In genomic region chr2:204842731-204843490, GRCh38 we compare ENCODE assay signal across 9 cellular contexts.
DNase-seq lines count a peak whose midpoint lies in the region; ATAC-seq lines count a peak whose summit lies in the region.
"Had no signal": no experiment of that assay in that cellular context is flagged by ENCODE, and none has a peak within 500 bp of the region (broad histone marks: within the 10 kb centered on the region; RNA-seq: fewer than 3 reads in every experiment).

No MANE protein-coding gene starts in this region.

- H3K36me3 Mint-ChIP-seq in activated CD4-positive, alpha-beta T cell treated with anti-CD3 and anti-CD28 coated beads, Interleukin-2, amount 10 ng/mL, durations not matched to agents 24 days and 14 days (ENCODE audit: low read depth), result no peaks in the 10 kb centered on the region
- H3K36me3 Mint-ChIP-seq: CD4-positive, alpha-beta memory T cell had no signal

- H3K27ac Mint-ChIP-seq in activated CD4-positive, alpha-beta T cell treated with anti-CD3 and anti-CD28 coated beads, Interleukin-2, amount 10 ng/mL, durations not matched to agents 24 days and 14 days, result no peak overlapping the region

- H3K9me3 ChIP-seq in HAP-1, result no peaks in the 10 kb centered on the region

- no peak overlapping the region for H3K4me3 ChIP-seq in HAP-1

- no peak for ATAC-seq in HG03139 (IDR thresholded peaks at IDR 0.05; ENCODE audit: unreplicated experiment)

- H3K27me3 ChIP-seq in HAP-1 (ENCODE audit: low read depth), result no peaks in the 10 kb centered on the region

- intact Hi-C loops in activated CD4-positive, alpha-beta T cell treated with anti-CD3 and anti-CD28 coated beads, Interleukin-2, amount 10 ng/mL, durations not matched to agents 24 days and 14 days (cut with micrococcal nuclease), result no loop called here

- peaks cover 19% of the 10 kb centered on the region for H3K27me3 Mint-ChIP-seq in activated CD4-positive, alpha-beta T cell treated with anti-CD3 and anti-CD28 coated beads, Interleukin-2, amount 10 ng/mL, durations not matched to agents 24 days and 14 days
- H3K27me3 Mint-ChIP-seq: CD4-positive, alpha-beta memory T cell had no signal

- H3K36me3 ChIP-seq in HAP-1 (replicated peaks), result no peaks in the 10 kb centered on the region

- peak; percentile 58 for DNase-seq in activated CD4-positive, alpha-beta T cell treated with anti-CD3 and anti-CD28 coated beads, Interleukin-2, amount 10 ng/mL, durations not matched to agents 24 days and 14 days
- no peak for DNase-seq in activated CD4-positive, alpha-beta T cell treated with anti-CD3 and anti-CD28 coated beads for 1 hour
- DNase-seq in amniotic epithelial cell (ENCODE audit: low read depth), result peak; percentile 96
- DNase-seq in islet precursor cell, result peak; percentile 57
- DNase-seq in superior temporal gyrus (ENCODE audit: extremely low spot score), result peak; percentile 75
- no peak for DNase-seq in HAP-1 (ENCODE audit: low spot score in 2 of 2)
- no peak for DNase-seq in SW480 (ENCODE audit: low spot score)

- in situ Hi-C loops in HAP-1 (cut with MboI; ENCODE audit: low sequenced_read_pairs), result no loop called here

- peaks cover 4% of the 10 kb centered on the region for H3K9me3 Mint-ChIP-seq in activated CD4-positive, alpha-beta T cell treated with anti-CD3 and anti-CD28 coated beads, Interleukin-2, amount 10 ng/mL, durations not matched to agents 24 days and 14 days
- H3K9me3 Mint-ChIP-seq: CD4-positive, alpha-beta memory T cell had no signal

- H3K4me3 Mint-ChIP-seq in activated CD4-positive, alpha-beta T cell treated with anti-CD3 and anti-CD28 coated beads, Interleukin-2, amount 10 ng/mL, durations not matched to agents 24 days and 14 days, result no peak overlapping the region

- H3K4me1 ChIP-seq in HAP-1, result no peaks in the 10 kb centered on the region

- peaks cover 21% of the 10 kb centered on the region for H3K4me1 Mint-ChIP-seq in activated CD4-positive, alpha-beta T cell treated with anti-CD3 and anti-CD28 coated beads, Interleukin-2, amount 10 ng/mL, durations not matched to agents 24 days and 14 days

Comparison
In these comparisons a context has a peak if more than half of its experiments do, and no peak if none do; other contexts are left out.
1. DNase-seq: peak in activated CD4-positive, alpha-beta T cell treated with anti-CD3 and anti-CD28 coated beads, Interleukin-2, amount 10 ng/mL, durations not matched to agents 24 days and 14 days (single experiment), amniotic epithelial cell (single experiment), islet precursor cell (single experiment) and superior temporal gyrus (single experiment); none in activated CD4-positive, alpha-beta T cell treated with anti-CD3 and anti-CD28 coated beads for 1 hour (single experiment), HAP-1 (0 of 2) and SW480 (single experiment).